In genomic region chr17:28867276-28867675, GRCh38 we compare ENCODE assay signal across 23 cellular contexts. TPM values are rescaled to one million over a fixed set of nuclear protein-coding genes. Genes with fewer than 3 reads are reported as not detected.
DNase-seq lines count a peak whose midpoint lies in the region; ATAC-seq and TF ChIP-seq lines count a peak whose summit lies in the region.
"Had no signal": no experiment of that assay in that cellular context is flagged by ENCODE, and none has a peak within 500 bp of the region (broad histone marks: within the 10 kb centered on the region; RNA-seq: fewer than 3 reads in every experiment).

No MANE protein-coding gene starts in this region.

- H2BK12ac ChIP-seq in H9 (ENCODE audit: insufficient read length, low read depth, low read length), result no peak overlapping the region

- no peak overlapping the region for H4K5ac ChIP-seq in H9 (ENCODE audit: insufficient read length, low read depth, low read length)

- H2BK120ac ChIP-seq in H9 (ENCODE audit: low read depth, low read length, poor library complexity, severe bottlenecking), result no peak overlapping the region

- H2BK20ac ChIP-seq in H9 (ENCODE audit: low read depth, low read length, poor library complexity, severe bottlenecking), result no peak overlapping the region

- H3K18ac ChIP-seq in H9 (ENCODE audit: insufficient read length, low read depth, low read length), result no peak overlapping the region

- no peaks in the 10 kb centered on the region for H4K20me1 ChIP-seq in H9 (ENCODE audit: control insufficient read depth, insufficient read depth, insufficient read length)
- H4K20me1 ChIP-seq: BLaER1 had no signal

- DNase-seq in NCI-H82 (lab: John Stamatoyannopoulos, UW) (peak; percentile 71), WERI-Rb-1 (no peak), H9 (no peak), DMS153 treated with DMSO at 0.1 percent for 48 hours (lab: John Stamatoyannopoulos, UW; ENCODE audit: unreplicated experiment) (no peak), NCI-H1436 treated with DMSO at 0.1 percent for 48 hours (lab: John Stamatoyannopoulos, UW) (no peak)
- DNase-seq: CD4-positive, alpha-beta T cell; COR-L47; GOT3; KBM-7; MG63; NCI-H2081; NCI-H226; NCI-H510A; NCI-H748 treated with DMSO at 0.1 percent for 48 hours; NK-92 treated with Interleukin-12 subunit alpha and Interleukin-12 subunit beta, amount 100 ng/mL, for 24 hours; SHP77; T-helper 1 cell had no signal

- H3K27me3 ChIP-seq in WERI-Rb-1 (ENCODE audit: insufficient read depth, low read depth, severe bottlenecking), result no peaks in the 10 kb centered on the region
- H3K27me3 ChIP-seq in H9 (ENCODE audit: insufficient read depth, low read length), result no peaks in the 10 kb centered on the region
- H3K27me3 ChIP-seq: BLaER1, MG63 had no signal

- TF ChIP-seq CTCF in WERI-Rb-1 (IDR thresholded peaks at IDR 0.05; ENCODE audit: low read depth, low read length) (no peak), H9 (conservative IDR thresholded peaks at IDR 0.05) (no peak)

- H3K9me3 ChIP-seq in WERI-Rb-1 (ENCODE audit: severe bottlenecking) (no peaks in the 10 kb centered on the region), H9 (ENCODE audit: control insufficient read depth, low read depth, low read length) (no peaks in the 10 kb centered on the region)
- H3K9me3 ChIP-seq: BLaER1, MG63 had no signal

- H3K79me2 ChIP-seq in H9 (ENCODE audit: insufficient read depth, low read length), result no peaks in the 10 kb centered on the region

- H3K4ac ChIP-seq in H9 (ENCODE audit: low read depth, low read length), result no peak overlapping the region

- no peak overlapping the region for H2BK15ac ChIP-seq in H9 (ENCODE audit: low read depth, low read length)

- no peak overlapping the region for H2AFZ ChIP-seq in H9 (ENCODE audit: low read length)

- H3K36me3 Mint-ChIP-seq in IgD-negative memory B cell (peaks cover 5% of the 10 kb centered on the region), H9 (ENCODE audit: insufficient read depth in 1 of 3, low read depth in 3 of 3) (peaks cover 0 to 3% (median 0%) of the 10 kb centered on the region in 3 experiments; a peak in 1 of 7 replicates)
- H3K36me3 Mint-ChIP-seq in stimulated activated memory B cell treated with anti-CD40 and anti-IgM and Interleukin-4, amounts not matched to agents 10 μg/mL and 1 μg/mL and 100 μg/mL, for 72 hours, result peaks cover 8% of the 10 kb centered on the region

- H3K9ac ChIP-seq in H9 (ENCODE audit: extremely low read depth, insufficient read length, low read length), result no peak overlapping the region
- H3K9ac ChIP-seq: BLaER1 had no signal

- H3K27ac ChIP-seq in WERI-Rb-1 (peak overlapping the region; percentile 58; the same call in 1 of the 2 replicates), H9 (ENCODE audit: insufficient read length, low read depth, low read length) (no peak overlapping the region)
- H3K27ac ChIP-seq: BLaER1, RWPE1 had no signal

- H3K27me3 Mint-ChIP-seq in IgD-negative memory B cell, result no peaks in the 10 kb centered on the region
- no peaks in the 10 kb centered on the region for H3K27me3 Mint-ChIP-seq in stimulated activated memory B cell treated with anti-CD40 and anti-IgM and Interleukin-4, amounts not matched to agents 10 μg/mL and 1 μg/mL and 100 μg/mL, for 72 hours
- peaks cover 12% of the 10 kb centered on the region for H3K27me3 Mint-ChIP-seq in H9 (ENCODE audit: low read depth)
- H3K27me3 Mint-ChIP-seq: CD4-positive, alpha-beta T cell had no signal

- H3K4me1 ChIP-seq in H9 (ENCODE audit: insufficient read depth, low read length), result no peaks in the 10 kb centered on the region; the same call in 1 of the 2 replicates

- no peaks in the 10 kb centered on the region for H3K79me1 ChIP-seq in H9 (ENCODE audit: insufficient read depth, low read depth, low read length, poor library complexity, severe bottlenecking)

- WGBS in H9 (ENCODE audit: extremely low coverage, insufficient read length, low lambda C conversion rate), result no CpG with 5 or more reads among the region's 7 CpGs

- H2BK5ac ChIP-seq in H9 (ENCODE audit: insufficient read length, low read length), result no peak overlapping the region

- H3K4me1 Mint-ChIP-seq in IgD-negative memory B cell (peaks cover 12 to 17% (median 15%) of the 10 kb centered on the region in 3 donors), H9 (peaks cover 14 to 19% of the 10 kb centered on the region in 2 experiments)
- H3K4me1 Mint-ChIP-seq in stimulated activated memory B cell treated with anti-CD40 and anti-IgM and Interleukin-4, amounts not matched to agents 10 μg/mL and 1 μg/mL and 100 μg/mL, for 72 hours, result peaks cover 33% of the 10 kb centered on the region

- H4K8ac ChIP-seq in H9 (replicated peaks; ENCODE audit: insufficient read length, low read depth, low read length), result no peak overlapping the region

- H3K23ac ChIP-seq in H9 (ENCODE audit: insufficient read length, low read depth, low read length), result no peak overlapping the region

- no peaks in the 10 kb centered on the region for H3K23me2 ChIP-seq in H9 (ENCODE audit: insufficient read length, low read depth, low read length, poor library complexity, severe bottlenecking)

- no peak overlapping the region for H3T11ph ChIP-seq in H9 (ENCODE audit: low read length)

- H3K9me3 Mint-ChIP-seq in IgD-negative memory B cell (no peaks in the 10 kb centered on the region), H9 (no peaks in the 10 kb centered on the region)
- H3K9me3 Mint-ChIP-seq in stimulated activated memory B cell treated with anti-CD40 and anti-IgM and Interleukin-4, amounts not matched to agents 10 μg/mL and 1 μg/mL and 100 μg/mL, for 72 hours, result no peaks in the 10 kb centered on the region
- H3K9me3 Mint-ChIP-seq: CD4-positive, alpha-beta T cell had no signal

- H3K4me3 Mint-ChIP-seq in IgD-negative memory B cell (peak overlapping the region in 1 of 4 donors; percentile 77), H9 (no peak overlapping the region)
- no peak overlapping the region for H3K4me3 Mint-ChIP-seq in stimulated activated memory B cell treated with anti-CD40 and anti-IgM and Interleukin-4, amounts not matched to agents 10 μg/mL and 1 μg/mL and 100 μg/mL, for 72 hours
- H3K4me3 Mint-ChIP-seq: CD4-positive, alpha-beta T cell had no signal

- peak overlapping the region in 2 of 3 donors; percentile 54 to 61 for H3K27ac Mint-ChIP-seq in IgD-negative memory B cell
- peak overlapping the region; percentile 10 for H3K27ac Mint-ChIP-seq in stimulated activated memory B cell treated with anti-CD40 and anti-IgM and Interleukin-4, amounts not matched to agents 10 μg/mL and 1 μg/mL and 100 μg/mL, for 72 hours
- H3K27ac Mint-ChIP-seq in H9, result no peak overlapping the region; a peak in 2 of 7 replicates

- no peak for ATAC-seq in stimulated activated memory B cell treated with anti-CD40 and anti-IgM and Interleukin-4, amounts not matched to agents 10 μg/mL and 1 μg/mL and 100 μg/mL, for 72 hours
- ATAC-seq: HCT116, Panc1 had no signal

- no peak overlapping the region for H3K4me3 ChIP-seq in WERI-Rb-1 (ENCODE audit: low read depth, low read length)
- H3K4me3 ChIP-seq: BLaER1, MG63 had no signal

- H2AK5ac ChIP-seq in H9 (ENCODE audit: insufficient read length, low read length), result no peak overlapping the region

- H3K14ac ChIP-seq in H9 (ENCODE audit: insufficient read depth, low read length), result no peak overlapping the region

- no peaks in the 10 kb centered on the region for H3K36me3 ChIP-seq in WERI-Rb-1
- H3K36me3 ChIP-seq: MG63 had no signal

- H4K91ac ChIP-seq in H9 (ENCODE audit: insufficient read length, low read depth, low read length), result no peak overlapping the region

- no peak overlapping the region for H3K4me2 ChIP-seq in H9 (ENCODE audit: insufficient read depth, insufficient read length, low read length)
- H3K4me2 ChIP-seq: BLaER1 had no signal

- no peak overlapping the region for H3K56ac ChIP-seq in H9 (ENCODE audit: insufficient read length, low read depth, low read length)

RNA-seq across cellular contexts. Expression of gene ERAL1, which starts 12.5 kb away (rescaled TPM):
- 45.8 TPM for polyA plus RNA-seq in IgD-negative memory B cell
- total RNA-seq in H9 (2021), result 61.7 and 67.8 TPM in 2 replicates

RNA-seq across cellular contexts. Expression of gene FAM222B, which starts 24.7 kb away (rescaled TPM):
- 17.1 TPM for polyA plus RNA-seq in IgD-negative memory B cell
- total RNA-seq in H9 (2021), result 76.1 and 77.1 TPM in 2 replicates

RNA-seq across cellular contexts. Expression of gene FLOT2, which starts 30.3 kb away (rescaled TPM):
- polyA plus RNA-seq in IgD-negative memory B cell, result 400 TPM
- total RNA-seq in H9 (2021), result 173 and 185 TPM in 2 replicates

RNA-seq across cellular contexts. Expression of gene DHRS13, which starts 35.6 kb away (rescaled TPM):
- polyA plus RNA-seq in IgD-negative memory B cell, result 17.1 TPM
- 28.6 and 29.6 TPM in 2 replicates for total RNA-seq in H9 (2021)

Comparison
In these comparisons a context has a peak if more than half of its experiments do, and no peak if none do; other contexts are left out.
1. H3K27ac Mint-ChIP-seq: peak in IgD-negative memory B cell (2 of 3) and stimulated activated memory B cell treated with anti-CD40 and anti-IgM and Interleukin-4, amounts not matched to agents 10 μg/mL and 1 μg/mL and 100 μg/mL, for 72 hours (single experiment); none in H9 (0 of 3).